In genomic region chr18:74790451-74790850, GRCh38 we compare ENCODE assay signal across 1 cellular context.
TF ChIP-seq lines count a peak whose summit lies in the region.

No MANE protein-coding gene starts in this region.

TF ChIP-seq in GM12878, 131 proteins besides CTCF, POLR2A, EP300 and RAD21 (continued from another document):
- TF ChIP-seq PKNOX1 (IDR thresholded peaks at IDR 0.05) (no peak), RAD51 (IDR thresholded peaks at IDR 0.05) (no peak), MYC (IDR thresholded peaks at IDR 0.05; ENCODE audit: insufficient read depth, insufficient read length, insufficient replicate concordance, low read length, severe bottlenecking) (no peak)
